Comparison of ENCODE assay signal across 4 cellular contexts in the genomic region with DNA sequence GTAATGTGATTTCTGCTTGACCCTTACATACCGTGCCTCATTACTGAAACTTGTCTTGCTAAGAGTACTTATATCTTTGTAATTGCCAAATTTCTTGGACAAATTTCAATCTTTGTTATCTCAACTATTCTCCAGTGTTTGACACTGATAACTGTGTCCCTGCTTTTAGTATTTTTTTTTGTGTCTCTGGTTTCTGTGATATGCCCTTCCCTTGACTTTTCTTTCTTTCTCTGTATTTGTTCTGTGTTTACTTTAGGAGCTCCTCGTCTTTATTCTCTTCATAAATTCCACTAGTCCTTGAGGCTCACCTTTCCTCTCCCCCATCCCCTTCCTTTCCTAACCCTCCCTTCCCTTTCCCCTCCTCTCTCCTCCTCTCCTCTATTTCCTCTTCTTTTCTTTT.
"Had no signal": no experiment of that assay in that cellular context is flagged by ENCODE, and none has a peak within 500 bp of the region (broad histone marks: within the 10 kb centered on the region; RNA-seq: fewer than 3 reads in every experiment).

No MANE protein-coding gene starts in this region.

- H3K4me3 ChIP-seq: GM23338 had no signal

- DNase-seq: H9, HCEC 1CT, IMR-90 had no signal
